11 cellular contexts compared by ENCODE assay signal in genomic region chr5:62312036-62312435, GRCh38. TPM values are rescaled to one million over a fixed set of nuclear protein-coding genes. Genes with fewer than 3 reads are reported as not detected.
DNase-seq lines count a peak whose midpoint lies in the region; ATAC-seq and TF ChIP-seq lines count a peak whose summit lies in the region.
"Had no signal": no experiment of that assay in that cellular context is flagged by ENCODE, and none has a peak within 500 bp of the region (broad histone marks: within the 10 kb centered on the region; RNA-seq: fewer than 3 reads in every experiment).

No MANE protein-coding gene starts in this region.

- no peak for TF ChIP-seq EP300 in transverse colon (IDR thresholded peaks at IDR 0.05; ENCODE audit: low read depth)

- CTCF ChIA-PET in MCF 10A (lab: Yijun Ruan, JAX): interaction anchor here (1.0 to 2.2 kb wide), 2 partner anchors 32 to 47 kb away, joined by 3 to 8 read pairs; no protein-coding TSS in a partner anchor
- CTCF ChIA-PET in activated CD4-positive, alpha-beta memory T cell treated with anti-CD3 and anti-CD28 coated beads, Interleukin-2, amount 10 ng/mL, durations not matched to agents 7 days and 5 days (lab: Charles Lee): interaction anchor here (1.1 kb wide), 1 partner anchor 87 kb away, joined by 5 read pairs; no protein-coding TSS in a partner anchor

- no peaks in the 10 kb centered on the region for H3K36me3 Mint-ChIP-seq in MCF 10A (ENCODE audit: insufficient read depth, unreplicated experiment)
- peaks cover 70% of the 10 kb centered on the region for H3K36me3 Mint-ChIP-seq in activated CD4-positive, alpha-beta memory T cell treated with anti-CD3 and anti-CD28 coated beads, Interleukin-2, amount 10 ng/mL, durations not matched to agents 7 days and 5 days (ENCODE audit: low read depth)

- H3K9me3 ChIP-seq in breast epithelium (no peaks in the 10 kb centered on the region), vagina (no peaks in the 10 kb centered on the region), transverse colon (no peaks in the 10 kb centered on the region)

- no TSS peak for BruUV-seq in MCF 10A (replicated peaks; lab: Mats Ljungman, UMichigan)

- H3K4me3 Mint-ChIP-seq in MCF 10A (ENCODE audit: unreplicated experiment): no peak overlapping the region
- H3K4me3 Mint-ChIP-seq in activated CD4-positive, alpha-beta memory T cell treated with anti-CD3 and anti-CD28 coated beads, Interleukin-2, amount 10 ng/mL, durations not matched to agents 7 days and 5 days: peak overlapping the region; percentile 4
- H3K4me3 Mint-ChIP-seq: nephron, type B pancreatic cell had no signal

- intact Hi-C loops in MCF 10A (cut with micrococcal nuclease) (no loop called here), breast epithelium (cut with DNase I; ENCODE audit: low total_unique reads) (no loop called here), vagina (cut with DNase I) (no loop called here), transverse colon (cut with DNase I; ENCODE audit: low total_unique reads) (no loop called here)

- POLR2A ChIA-PET in MCF 10A (lab: Yijun Ruan, JAX): interaction anchor here (1.8 kb wide), 1 partner anchor 31 kb away, joined by 7 read pairs; no protein-coding TSS in a partner anchor
- POLR2A ChIA-PET in activated CD4-positive, alpha-beta memory T cell treated with anti-CD3 and anti-CD28 coated beads, Interleukin-2, amount 10 ng/mL, durations not matched to agents 7 days and 5 days (lab: Charles Lee): interaction anchor here (1.6 to 1.9 kb wide), 2 partner anchors 25 to 88 kb away, joined by 4 to 6 read pairs; no protein-coding TSS in a partner anchor

- H3K4me1 Mint-ChIP-seq in MCF 10A (ENCODE audit: insufficient read depth, unreplicated experiment): peaks cover 45% of the 10 kb centered on the region
- peaks cover 77% of the 10 kb centered on the region for H3K4me1 Mint-ChIP-seq in activated CD4-positive, alpha-beta memory T cell treated with anti-CD3 and anti-CD28 coated beads, Interleukin-2, amount 10 ng/mL, durations not matched to agents 7 days and 5 days

- H3K4me3 ChIP-seq in breast epithelium: no peak overlapping the region
- H3K4me3 ChIP-seq in fibroblast of pulmonary artery (replicated peaks; ENCODE audit: low read depth, low read length): no peak overlapping the region
- H3K4me3 ChIP-seq in vagina: no peak overlapping the region
- H3K4me3 ChIP-seq in transverse colon: no peak overlapping the region

- H3K27ac Mint-ChIP-seq in MCF 10A (ENCODE audit: low read depth, unreplicated experiment): peak overlapping the region; percentile 83
- peak overlapping the region; percentile 17 for H3K27ac Mint-ChIP-seq in activated CD4-positive, alpha-beta memory T cell treated with anti-CD3 and anti-CD28 coated beads, Interleukin-2, amount 10 ng/mL, durations not matched to agents 7 days and 5 days

- H3K4me1 ChIP-seq in breast epithelium: no peaks in the 10 kb centered on the region
- H3K4me1 ChIP-seq in vagina: peaks cover 50% of the 10 kb centered on the region
- H3K4me1 ChIP-seq in transverse colon: peaks cover 8 to 51% (median 15%) of the 10 kb centered on the region in 4 donors

- H3K27me3 Mint-ChIP-seq in MCF 10A (ENCODE audit: insufficient read depth, unreplicated experiment): no peaks in the 10 kb centered on the region
- H3K27me3 Mint-ChIP-seq in activated CD4-positive, alpha-beta memory T cell treated with anti-CD3 and anti-CD28 coated beads, Interleukin-2, amount 10 ng/mL, durations not matched to agents 7 days and 5 days: no peaks in the 10 kb centered on the region
- H3K27me3 Mint-ChIP-seq: type B pancreatic cell had no signal

- no peaks in the 10 kb centered on the region for H3K9me3 Mint-ChIP-seq in MCF 10A (ENCODE audit: unreplicated experiment)
- no peaks in the 10 kb centered on the region for H3K9me3 Mint-ChIP-seq in activated CD4-positive, alpha-beta memory T cell treated with anti-CD3 and anti-CD28 coated beads, Interleukin-2, amount 10 ng/mL, durations not matched to agents 7 days and 5 days
- H3K9me3 Mint-ChIP-seq: nephron, type B pancreatic cell had no signal

- 73 to 77% methylated on average over 1 of the region's 1 CpG for WGBS in transverse colon (ENCODE audit: low coverage in 1 of 2), 2 donors

- peak; percentile 16 for DNase-seq in MCF 10A (ENCODE audit: unreplicated experiment)
- DNase-seq in breast epithelium (ENCODE audit: low spot score in 2 of 2): no peak
- no peak for DNase-seq in activated CD4-positive, alpha-beta memory T cell treated with anti-CD3 and anti-CD28 coated beads, Interleukin-2, amount 10 ng/mL, durations not matched to agents 7 days and 5 days
- peak; percentile 16 for DNase-seq in fibroblast of pulmonary artery (ENCODE audit: low read depth)
- no peak for DNase-seq in vagina (ENCODE audit: extremely low spot score in 2 of 2)
- DNase-seq in transverse colon: no peak
- DNase-seq in DMS153 (lab: John Stamatoyannopoulos, UW): no peak
- DNase-seq: NCI-H1930 had no signal

- H3K36me3 ChIP-seq in breast epithelium (no peaks in the 10 kb centered on the region), vagina (no peaks in the 10 kb centered on the region), transverse colon (no peaks in the 10 kb centered on the region)

- in situ Hi-C loops in transverse colon (cut with MboI; ENCODE audit: low pct_ligation_motif_present in 1 of 4, low pct_unique_long_range_greater_than_20kb in 1 of 4, low sequenced_read_pairs in 3 of 4): no loop called here

- H3K27me3 ChIP-seq in breast epithelium (no peaks in the 10 kb centered on the region), vagina (no peaks in the 10 kb centered on the region), transverse colon (no peaks in the 10 kb centered on the region)

- TF ChIP-seq CTCF in MCF 10A (IDR thresholded peaks at IDR 0.05; ENCODE audit: unreplicated experiment) (no peak), breast epithelium (IDR thresholded peaks at IDR 0.05) (no peak), fibroblast of pulmonary artery (IDR thresholded peaks at IDR 0.05; ENCODE audit: low read length, missing control alignments) (no peak), vagina (IDR thresholded peaks at IDR 0.05) (no peak), transverse colon (IDR thresholded peaks at IDR 0.05) (no peak)

- TF ChIP-seq POLR2A in breast epithelium (IDR thresholded peaks at IDR 0.05) (no peak), vagina (IDR thresholded peaks at IDR 0.05) (no peak), transverse colon (IDR thresholded peaks at IDR 0.05) (no peak)

- ATAC-seq in HG03432 (IDR thresholded peaks at IDR 0.05; ENCODE audit: unreplicated experiment): no peak

- H3K27ac ChIP-seq in breast epithelium (no peak overlapping the region), vagina (peak overlapping the region; percentile 14), transverse colon (peak overlapping the region in 1 of 4 donors; percentile 16)

RNA-seq across cellular contexts. Expression of gene KIF2A, which starts 6.0 kb away (rescaled TPM):
- 45.0 and 61.0 TPM in 2 replicates for total RNA-seq in MCF 10A (2022)
- 10 to 100 TPM; 50.8 to 57.4 (median 51.7) TPM for total RNA-seq in breast epithelium
- total RNA-seq in activated CD4-positive, alpha-beta memory T cell treated with anti-CD3 and anti-CD28 coated beads, Interleukin-2, amount 10 ng/mL, durations not matched to agents 7 days and 5 days: 100 to 1,000 TPM; 250 to 251 TPM
- total RNA-seq in vagina: 30.2 TPM
- 10 to 100 TPM; 15.3 to 61.9 (median 32.7) TPM for total RNA-seq in transverse colon

Comparison
In these comparisons a context has a peak if more than half of its experiments do, and no peak if none do; other contexts are left out.
1. DNase-seq: peak in MCF 10A (single experiment) and fibroblast of pulmonary artery (single experiment); none in breast epithelium (0 of 2), activated CD4-positive, alpha-beta memory T cell treated with anti-CD3 and anti-CD28 coated beads, Interleukin-2, amount 10 ng/mL, durations not matched to agents 7 days and 5 days (single experiment), vagina (0 of 2), transverse colon (single experiment) and DMS153 (single experiment).